ENCODE assay signal across 8 cellular contexts in the genomic region with DNA sequence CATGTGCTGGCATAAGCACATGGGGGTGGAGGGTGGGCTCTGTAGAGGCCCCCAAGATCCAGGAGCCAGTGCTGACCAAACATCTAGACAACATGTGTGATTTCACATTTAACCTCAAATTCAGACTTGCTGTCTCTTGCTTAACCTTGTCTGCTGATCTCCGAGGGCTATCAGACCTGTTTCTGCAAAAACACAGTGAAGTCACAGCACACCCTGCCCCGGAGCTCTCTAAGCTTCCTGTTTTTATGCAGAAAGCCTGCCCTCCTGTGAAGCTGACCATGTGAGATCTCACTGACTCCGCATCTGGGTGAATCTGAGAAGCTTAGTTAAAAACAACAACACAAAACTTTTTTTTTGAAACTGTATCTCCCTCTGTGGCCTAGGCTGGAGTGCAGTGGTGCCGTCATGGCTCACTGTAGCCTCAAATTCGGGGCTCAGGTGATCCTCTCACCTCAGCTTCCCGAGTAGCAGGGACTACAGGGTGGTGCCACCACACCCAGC. TPM values are rescaled to one million over a fixed set of nuclear protein-coding genes. Genes with fewer than 3 reads are reported as not detected.
DNase-seq lines count a peak whose midpoint lies in the region; ATAC-seq and TF ChIP-seq lines count a peak whose summit lies in the region.

No MANE protein-coding gene starts in this region.

- no peak overlapping the region for H3K4me3 ChIP-seq in right cardiac atrium (ENCODE audit: low read length)

- H3K9me3 ChIP-seq in right cardiac atrium (ENCODE audit: control insufficient read depth, low read length) = no peaks in the 10 kb centered on the region

- intact Hi-C loops in right cardiac atrium (cut with DNase I) = no loop called here

- peaks cover 8% of the 10 kb centered on the region for H3K4me1 Mint-ChIP-seq in activated T-helper 17 cell treated with anti-CD3 and anti-CD28 coated beads, Interleukin-2, amount 50 U/mL, for 72 hours
- H3K4me1 Mint-ChIP-seq in stimulated activated naive CD8-positive, alpha-beta T cell treated with anti-CD3 and anti-CD28 coated beads, Interleukin-15, amount 100 ng/mL, for 72 hours = peaks cover 26% of the 10 kb centered on the region

- DNase-seq in NOMO-1 treated with DMSO at 0.1 percent for 48 hours (lab: John Stamatoyannopoulos, UW; ENCODE audit: unreplicated experiment) (peak; percentile 95), right cardiac atrium (peak; percentile 30 to 68 (median 66)), NCI-H187 treated with DMSO at 0.1 percent for 48 hours (lab: John Stamatoyannopoulos, UW) (no peak), omental fat pad (ENCODE audit: low spot score) (no peak), NCI-H526 treated with DMSO at 0.1 percent for 48 hours (lab: John Stamatoyannopoulos, UW) (no peak)
- DNase-seq in stimulated activated naive CD8-positive, alpha-beta T cell treated with anti-CD3 and anti-CD28 coated beads, Interleukin-15, amount 100 ng/mL, for 72 hours = no peak
- DNase-seq in effector CD8-positive, alpha-beta T cell (lab: John Stamatoyannopoulos, UW) = no peak

- no peaks in the 10 kb centered on the region for H3K9me3 Mint-ChIP-seq in activated T-helper 17 cell treated with anti-CD3 and anti-CD28 coated beads, Interleukin-2, amount 50 U/mL, for 72 hours
- no peaks in the 10 kb centered on the region for H3K9me3 Mint-ChIP-seq in stimulated activated naive CD8-positive, alpha-beta T cell treated with anti-CD3 and anti-CD28 coated beads, Interleukin-15, amount 100 ng/mL, for 72 hours

- 42% methylated on average over 6 of the region's 6 CpGs for WGBS in right cardiac atrium

- no peaks in the 10 kb centered on the region for H3K27me3 Mint-ChIP-seq in activated T-helper 17 cell treated with anti-CD3 and anti-CD28 coated beads, Interleukin-2, amount 50 U/mL, for 72 hours
- no peaks in the 10 kb centered on the region for H3K27me3 Mint-ChIP-seq in stimulated activated naive CD8-positive, alpha-beta T cell treated with anti-CD3 and anti-CD28 coated beads, Interleukin-15, amount 100 ng/mL, for 72 hours

- no peaks in the 10 kb centered on the region for H3K36me3 Mint-ChIP-seq in activated T-helper 17 cell treated with anti-CD3 and anti-CD28 coated beads, Interleukin-2, amount 50 U/mL, for 72 hours (ENCODE audit: low read depth)

- peak overlapping the region; percentile 95 for H3K27ac Mint-ChIP-seq in activated T-helper 17 cell treated with anti-CD3 and anti-CD28 coated beads, Interleukin-2, amount 50 U/mL, for 72 hours
- H3K27ac Mint-ChIP-seq in stimulated activated naive CD8-positive, alpha-beta T cell treated with anti-CD3 and anti-CD28 coated beads, Interleukin-15, amount 100 ng/mL, for 72 hours = peak overlapping the region; percentile 49 to 95

- no peaks in the 10 kb centered on the region for H3K4me1 ChIP-seq in right cardiac atrium (ENCODE audit: control insufficient read depth, insufficient read depth, low read length)

- H3K27me3 ChIP-seq in right cardiac atrium (ENCODE audit: control insufficient read depth, insufficient read depth) = no peaks in the 10 kb centered on the region

- TF ChIP-seq CTCF in omental fat pad (IDR thresholded peaks at IDR 0.05) = no peak

- peak; percentile 90 for ATAC-seq in activated T-helper 17 cell treated with anti-CD3 and anti-CD28 coated beads, Interleukin-2, amount 50 U/mL, for 72 hours (replicated peaks)
- peak; percentile 66 to 80 for ATAC-seq in right cardiac atrium
- ATAC-seq in stimulated activated naive CD8-positive, alpha-beta T cell treated with anti-CD3 and anti-CD28 coated beads, Interleukin-15, amount 100 ng/mL, for 72 hours = peak; percentile 74
- no peak for ATAC-seq in omental fat pad (ENCODE audit: low FRiP score)

- no peak overlapping the region for H3K27ac ChIP-seq in right cardiac atrium (ENCODE audit: low read length)

- peak overlapping the region; percentile 66 for H3K4me3 Mint-ChIP-seq in activated T-helper 17 cell treated with anti-CD3 and anti-CD28 coated beads, Interleukin-2, amount 50 U/mL, for 72 hours
- H3K4me3 Mint-ChIP-seq in stimulated activated naive CD8-positive, alpha-beta T cell treated with anti-CD3 and anti-CD28 coated beads, Interleukin-15, amount 100 ng/mL, for 72 hours = peak overlapping the region in 1 of 2 donors; percentile 23

RNA-seq across cellular contexts. Expression of a gene that starts 6.6 kb away (rescaled TPM):
- total RNA-seq in activated T-helper 17 cell treated with anti-CD3 and anti-CD28 coated beads, Interleukin-2, amount 50 U/mL, for 72 hours = 1 to 10 TPM; 2.8 to 7.3 TPM
- total RNA-seq in right cardiac atrium (1 to 10 TPM; 1.2 to 2.7 (median 1.8) TPM), omental fat pad (1 to 10 TPM; 4.0 to 8.7 (median 4.8) TPM)
- polyA plus RNA-seq in right cardiac atrium = 1.5 TPM

RNA-seq across cellular contexts. Expression of a gene that starts 9.9 kb away (rescaled TPM):
- not detected for total RNA-seq in activated T-helper 17 cell treated with anti-CD3 and anti-CD28 coated beads, Interleukin-2, amount 50 U/mL, for 72 hours
- not detected for total RNA-seq in right cardiac atrium
- not detected for polyA plus RNA-seq in right cardiac atrium
- total RNA-seq in omental fat pad = not detected

RNA-seq across cellular contexts. Expression of a gene that starts 17.2 kb away (rescaled TPM):
- 10 to 100 TPM in 1 of 2 donors, 1 to 10 TPM in 1; 7.2 to 18.7 TPM for total RNA-seq in activated T-helper 17 cell treated with anti-CD3 and anti-CD28 coated beads, Interleukin-2, amount 50 U/mL, for 72 hours
- total RNA-seq in right cardiac atrium (1 to 10 TPM; 6.7 to 7.8 (median 7.4) TPM), omental fat pad (10 to 100 TPM in 1 of 4 donors, 1 to 10 TPM in 3; 6.4 to 13.5 (median 6.8) TPM)
- polyA plus RNA-seq in right cardiac atrium = 8.4 TPM

RNA-seq across cellular contexts. Expression of a gene that starts 17.2 kb away (rescaled TPM):
- 10 to 100 TPM; 24.6 to 35.0 TPM for total RNA-seq in activated T-helper 17 cell treated with anti-CD3 and anti-CD28 coated beads, Interleukin-2, amount 50 U/mL, for 72 hours
- total RNA-seq in right cardiac atrium = 1 to 10 TPM; 5.1 to 9.5 (median 6.8) TPM
- 4.3 TPM for polyA plus RNA-seq in right cardiac atrium
- 10 to 100 TPM in 2 of 4 donors, 1 to 10 TPM in 2; 6.7 to 17.9 (median 10.2) TPM for total RNA-seq in omental fat pad

RNA-seq across cellular contexts. Expression of a gene that starts 25.5 kb away (rescaled TPM):
- total RNA-seq in activated T-helper 17 cell treated with anti-CD3 and anti-CD28 coated beads, Interleukin-2, amount 50 U/mL, for 72 hours = under 1 TPM in 1 of 2 donors, not detected in 1; 0.19 TPM
- not detected for total RNA-seq in right cardiac atrium
- polyA plus RNA-seq in right cardiac atrium = not detected
- under 1 TPM in 2 of 4 donors, not detected in 2; 0.24 to 0.63 TPM for total RNA-seq in omental fat pad

Comparison
In these comparisons a context has a peak if more than half of its experiments do, and no peak if none do; other contexts are left out.
1. DNase-seq: peak in NOMO-1 treated with DMSO at 0.1 percent for 48 hours (single experiment) and right cardiac atrium (3 of 3); none in stimulated activated naive CD8-positive, alpha-beta T cell treated with anti-CD3 and anti-CD28 coated beads, Interleukin-15, amount 100 ng/mL, for 72 hours (0 of 2), NCI-H187 treated with DMSO at 0.1 percent for 48 hours (single experiment), omental fat pad (single experiment), effector CD8-positive, alpha-beta T cell (single experiment) and NCI-H526 treated with DMSO at 0.1 percent for 48 hours (single experiment).